Comparison of ENCODE assay signal across 8 cellular contexts in genomic region chr5:113487779-113488644, GRCh38. TPM values are rescaled to one million over a fixed set of nuclear protein-coding genes. Genes with fewer than 3 reads are reported as not detected.
A peak's percentile ranks its signal among the peaks of the same experiment; 100 is the strongest.
DNase-seq lines count a peak whose midpoint lies in the region; ATAC-seq and TF ChIP-seq lines count a peak whose summit lies in the region.

Gene MCC (minus strand): TSS chr5:113488453.

- intact Hi-C loops in activated T-helper 1 cell treated with anti-CD3 and anti-CD28 coated beads, Interleukin-12 subunit alpha, Interleukin-12 subunit beta, Interleukin-2, Interleukin-4 antibody, amounts not matched to agents 30 ng/mL and 10 ng/mL and 1 ng/mL, durations not matched to agents 14 hours and 24 hours and 36 hours (cut with micrococcal nuclease) = no loop called here

- no peaks in the 10 kb centered on the region for H3K9me2 ChIP-seq in GM23248 (ENCODE audit: insufficient read depth)

- no peaks in the 10 kb centered on the region for H3K79me2 ChIP-seq in GM23248 (ENCODE audit: insufficient read depth)

- TF ChIP-seq CTCF in fibroblast of pulmonary artery (IDR thresholded peaks at IDR 0.05; ENCODE audit: low read length, missing control alignments) = no peak

- H3K9ac ChIP-seq in GM23248 = peak within 1 kb of the TSS; percentile 79

- H3K4me3 ChIP-seq in GM23248 (peak within 1 kb of the TSS; percentile 85), fibroblast of pulmonary artery (replicated peaks; ENCODE audit: low read depth, low read length) (peak within 1 kb of the TSS; percentile 85)

- ATAC-seq in HG03442 (IDR thresholded peaks at IDR 0.05; ENCODE audit: unreplicated experiment) = no peak

- peaks cover 19% of the 10 kb centered on the region for H3F3A ChIP-seq in GM23248 (ENCODE audit: insufficient read depth)

- peak within 1 kb of the TSS; percentile 94 for H3K4me2 ChIP-seq in GM23248 (ENCODE audit: unreplicated experiment)

- 1% methylated on average over 81 to 83 of the region's 86 CpGs for WGBS in GM23248 (ENCODE audit: low coverage in 1 of 2, low lambda C conversion rate in 2 of 2, missing lambda C conversion rate in 2 of 2), 2 experiments

- peaks cover 73% of the 10 kb centered on the region for H3K27me3 Mint-ChIP-seq in activated T-helper 1 cell treated with anti-CD3 and anti-CD28 coated beads, Interleukin-12 subunit alpha, Interleukin-12 subunit beta, Interleukin-2, Interleukin-4 antibody, amounts not matched to agents 30 ng/mL and 10 ng/mL and 1 ng/mL, durations not matched to agents 14 hours and 24 hours and 36 hours (ENCODE audit: insufficient read depth)

- in situ Hi-C loops in GM23248 (cut with MboI) = no loop called here

- no peaks in the 10 kb centered on the region for H4K20me1 ChIP-seq in GM23248 (ENCODE audit: insufficient read depth)

- H2AFZ ChIP-seq in GM23248 = peak within 1 kb of the TSS; percentile 93

- H3K27me3 ChIP-seq in GM23248 (replicated peaks; ENCODE audit: insufficient read depth) = no peaks in the 10 kb centered on the region

- peak; percentile 97 for DNase-seq in AG20443 (ENCODE audit: low spot score)
- peak; percentile 95 for DNase-seq in GM23248
- peak; percentile 81 for DNase-seq in NCI-H460 (ENCODE audit: extremely low read depth, low read depth)
- DNase-seq in activated T-helper 1 cell treated with anti-CD3 and anti-CD28 coated beads, Interleukin-12 subunit alpha, Interleukin-12 subunit beta, Interleukin-2, Interleukin-4 antibody, amounts not matched to agents 30 ng/mL and 10 ng/mL and 1 ng/mL, durations not matched to agents 14 hours and 24 hours and 36 hours (ENCODE audit: low spot score) = peak; percentile 2
- DNase-seq in fibroblast of pulmonary artery (ENCODE audit: low read depth) = peak; percentile 92
- peak; percentile 94 for DNase-seq in myocyte (ENCODE audit: low read depth)

- H3K27ac ChIP-seq in GM23248 = peak within 1 kb of the TSS; percentile 34
- no peak within 1 kb of the TSS for H3K27ac ChIP-seq in temporal lobe (ENCODE audit: low read depth, low read length)

- H3K9me3 Mint-ChIP-seq in activated T-helper 1 cell treated with anti-CD3 and anti-CD28 coated beads, Interleukin-12 subunit alpha, Interleukin-12 subunit beta, Interleukin-2, Interleukin-4 antibody, amounts not matched to agents 30 ng/mL and 10 ng/mL and 1 ng/mL, durations not matched to agents 14 hours and 24 hours and 36 hours = peaks cover 21% of the 10 kb centered on the region

- H3K9me3 ChIP-seq in GM23248 (ENCODE audit: low read depth) = no peaks in the 10 kb centered on the region

- peaks cover 3% of the 10 kb centered on the region for H3K36me3 Mint-ChIP-seq in activated T-helper 1 cell treated with anti-CD3 and anti-CD28 coated beads, Interleukin-12 subunit alpha, Interleukin-12 subunit beta, Interleukin-2, Interleukin-4 antibody, amounts not matched to agents 30 ng/mL and 10 ng/mL and 1 ng/mL, durations not matched to agents 14 hours and 24 hours and 36 hours (ENCODE audit: low read depth)

- H3K4me1 Mint-ChIP-seq in activated T-helper 1 cell treated with anti-CD3 and anti-CD28 coated beads, Interleukin-12 subunit alpha, Interleukin-12 subunit beta, Interleukin-2, Interleukin-4 antibody, amounts not matched to agents 30 ng/mL and 10 ng/mL and 1 ng/mL, durations not matched to agents 14 hours and 24 hours and 36 hours (ENCODE audit: low read depth) = peaks cover 26% of the 10 kb centered on the region

- peaks cover 14% of the 10 kb centered on the region for H3K4me1 ChIP-seq in GM23248 (ENCODE audit: insufficient read depth)

- H3K36me3 ChIP-seq in GM23248 (ENCODE audit: low read depth) = no peaks in the 10 kb centered on the region

- no peak within 1 kb of the TSS for H3K27ac Mint-ChIP-seq in activated T-helper 1 cell treated with anti-CD3 and anti-CD28 coated beads, Interleukin-12 subunit alpha, Interleukin-12 subunit beta, Interleukin-2, Interleukin-4 antibody, amounts not matched to agents 30 ng/mL and 10 ng/mL and 1 ng/mL, durations not matched to agents 14 hours and 24 hours and 36 hours

- H3K4me3 Mint-ChIP-seq in activated T-helper 1 cell treated with anti-CD3 and anti-CD28 coated beads, Interleukin-12 subunit alpha, Interleukin-12 subunit beta, Interleukin-2, Interleukin-4 antibody, amounts not matched to agents 30 ng/mL and 10 ng/mL and 1 ng/mL, durations not matched to agents 14 hours and 24 hours and 36 hours = peak within 1 kb of the TSS; percentile 76

RNA-seq across cellular contexts. Expression of gene MCC, which starts in this region (rescaled TPM):
- 8.8 and 11.6 TPM in 2 replicates for total RNA-seq in GM23248 (2014; rRNA removed; shearing (Covaris generic))
- 3.1 and 3.4 TPM in 2 replicates for polyA plus RNA-seq in GM23248 (2016; fragmentation: Nextera tagmentation; extraction: Ambion mirVana)
- 17.7 and 19.5 TPM in 2 replicates for total RNA-seq in NCI-H460 (2014; rRNA removed; shearing (Covaris generic))
- polyA plus RNA-seq in NCI-H460 (2014; cell fraction: nucleus; rRNA removed) = 13.5 and 14.8 TPM in 2 replicates
- total RNA-seq in activated T-helper 1 cell treated with anti-CD3 and anti-CD28 coated beads, Interleukin-12 subunit alpha, Interleukin-12 subunit beta, Interleukin-2, Interleukin-4 antibody, amounts not matched to agents 30 ng/mL and 10 ng/mL and 1 ng/mL, durations not matched to agents 14 hours and 24 hours and 36 hours = 0.88 and 1.3 TPM in 2 replicates
- total RNA-seq in myocyte (10.2 and 12.0 TPM in 2 replicates), temporal lobe (10.3 TPM)
- polyA plus RNA-seq in myocyte (2012) = 5.0 TPM

Comparison
In these comparisons a context has a peak if more than half of its experiments do, and no peak if none do; other contexts are left out.
1. DNase-seq: peak in every context shown above with its lines; median percentile 97 in AG20443; 95 in GM23248; 94 in myocyte; 92 in fibroblast of pulmonary artery; 81 in NCI-H460; 2 in activated T-helper 1 cell treated with anti-CD3 and anti-CD28 coated beads, Interleukin-12 subunit alpha, Interleukin-12 subunit beta, Interleukin-2, Interleukin-4 antibody, amounts not matched to agents 30 ng/mL and 10 ng/mL and 1 ng/mL, durations not matched to agents 14 hours and 24 hours and 36 hours.